Comparison of ENCODE assay signal across 17 cellular contexts in the genomic region with DNA sequence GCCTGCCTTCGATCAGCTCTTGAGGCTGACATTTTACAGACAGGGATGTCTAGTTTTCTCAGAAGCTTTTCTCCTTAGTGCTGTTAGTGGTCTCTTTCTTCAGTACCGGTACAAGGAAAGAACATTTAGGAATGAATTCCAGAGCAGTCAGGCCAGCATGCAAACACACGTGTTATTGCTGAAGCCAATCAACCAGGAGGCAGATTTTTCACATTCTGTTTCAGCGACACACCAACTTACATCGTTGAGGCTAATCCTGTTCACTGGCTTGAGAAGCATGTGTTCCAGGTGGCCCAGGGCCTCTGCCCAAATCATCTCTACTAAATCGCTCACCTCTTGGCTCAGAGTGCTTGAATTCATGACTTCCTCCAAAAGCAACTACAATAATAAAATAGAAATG.
"Had no signal": no experiment of that assay in that cellular context is flagged by ENCODE, and none has a peak within 500 bp of the region (broad histone marks: within the 10 kb centered on the region; RNA-seq: fewer than 3 reads in every experiment).

No MANE protein-coding gene starts in this region.

- H3K9me3 ChIP-seq: gastrocnemius medialis, mucosa of descending colon, tibial artery, upper lobe of right lung, vagina had no signal

- DNase-seq: cortex of kidney; dorsolateral prefrontal cortex; effector CD8-positive, alpha-beta T cell; gastrocnemius medialis; glutamatergic neuron; mucosa of descending colon; naive thymus-derived CD8-positive, alpha-beta T cell; posterior cingulate gyrus; right cardiac atrium; stimulated activated CD4-positive, alpha-beta T cell treated with anti-CD3 and anti-CD28 coated beads, Interleukin-4, amount 100 ng/mL, for 1 hour; stimulated activated CD8-positive, alpha-beta memory T cell treated with anti-CD3 and anti-CD28 coated beads, Interleukin-4, amount 100 ng/mL, for 48 hours; tibial artery; upper lobe of right lung had no signal

- H3K9me3 Mint-ChIP-seq: stimulated activated effector memory CD8-positive, alpha-beta T cell treated with anti-CD3 and anti-CD28 coated beads, Interleukin-12 subunit alpha, Interleukin-12 subunit beta, amount 100 ng/mL, for 72 hours; stimulated activated naive CD8-positive, alpha-beta T cell treated with anti-CD3 and anti-CD28 coated beads, Interleukin-15, Interleukin-2, amounts not matched to agents 100 ng/mL and 50 ng/mL, for 24 hours had no signal

- ATAC-seq: esophagus mucosa; gastrocnemius medialis; mucosa of descending colon; naive thymus-derived CD8-positive, alpha-beta T cell; right cardiac atrium; stimulated activated effector memory CD8-positive, alpha-beta T cell treated with anti-CD3 and anti-CD28 coated beads, Interleukin-12 subunit alpha, Interleukin-12 subunit beta, amount 100 ng/mL, for 72 hours; upper lobe of right lung had no signal

- H3K27me3 ChIP-seq: dorsolateral prefrontal cortex, gastrocnemius medialis, tibial artery, upper lobe of right lung, vagina had no signal

- H3K4me3 ChIP-seq: dorsolateral prefrontal cortex, gastrocnemius medialis, mucosa of descending colon, tibial artery, upper lobe of right lung, vagina had no signal

- H3K27ac ChIP-seq: dorsolateral prefrontal cortex, gastrocnemius medialis, tibial artery, upper lobe of right lung, vagina had no signal

- H3K27ac Mint-ChIP-seq: stimulated activated effector memory CD8-positive, alpha-beta T cell treated with anti-CD3 and anti-CD28 coated beads, Interleukin-12 subunit alpha, Interleukin-12 subunit beta, amount 100 ng/mL, for 72 hours; stimulated activated naive CD8-positive, alpha-beta T cell treated with anti-CD3 and anti-CD28 coated beads, Interleukin-15, Interleukin-2, amounts not matched to agents 100 ng/mL and 50 ng/mL, for 24 hours had no signal

- H3K4me1 ChIP-seq: gastrocnemius medialis, tibial artery, upper lobe of right lung, vagina had no signal
